Comparison of ENCODE assay signal across 25 cellular contexts in genomic region chr18:55629136-55629535, GRCh38. TPM values are rescaled to one million over a fixed set of nuclear protein-coding genes. Genes with fewer than 3 reads are reported as not detected.
DNase-seq lines count a peak whose midpoint lies in the region; ATAC-seq, FAIRE-seq and TF ChIP-seq lines count a peak whose summit lies in the region.
"Had no signal": no experiment of that assay in that cellular context is flagged by ENCODE, and none has a peak within 500 bp of the region (broad histone marks: within the 10 kb centered on the region; RNA-seq: fewer than 3 reads in every experiment).

No MANE protein-coding gene starts in this region.

- DNase-seq in HTR-8/SVneo (ENCODE audit: insufficient read length, low spot score) (peak; percentile 9), SK-N-SH (no peak), K562 (ENCODE audit: extremely low read depth in 1 of 4, low spot score in 3 of 4) (no peak), NCI-H2171 treated with DMSO at 0.1 percent for 48 hours (lab: John Stamatoyannopoulos, UW) (no peak), NCI-H187 (lab: John Stamatoyannopoulos, UW) (no peak)
- DNase-seq in CD8-positive, alpha-beta T cell, result no peak
- DNase-seq: AML-193; CD4-positive, alpha-beta T cell; CD8-positive, alpha-beta memory T cell; COR-L47; DMS 273 treated with DMSO at 0.1 percent for 48 hours; DMS153; DMS53; DMS79; DND-41; EL; GDM1 had no signal

- in situ Hi-C loops in K562 (cut with MboI), result no loop called here

- TF ChIP-seq CTCF in SK-N-SH (IDR thresholded peaks at IDR 0.05), result no peak
- no peak for TF ChIP-seq CTCF in K562 (IDR thresholded peaks at IDR 0.05 in 2 of 3, conservative IDR thresholded peaks at IDR 0.05 in 1 of 3; ENCODE audit: insufficient read depth in 2 of 3, low read depth in 1 of 3, low read length in 3 of 3)
- no peak for TF ChIP-seq CTCF in CD8-positive, alpha-beta T cell (IDR thresholded peaks at IDR 0.05)

- no peak overlapping the region; a peak in 1 of 4 replicates for H3K27ac ChIP-seq in SK-N-SH (ENCODE audit: low read depth in 2 of 2, low read length in 1 of 2)
- no peak overlapping the region for H3K27ac ChIP-seq in K562 (ENCODE audit: extremely low read depth, low read depth, low read length)
- H3K27ac ChIP-seq in CD8-positive, alpha-beta T cell (ENCODE audit: low read depth, low read length), result no peak overlapping the region
- H3K27ac ChIP-seq: 22Rv1; A549; BLaER1 treated with 17β-estradiol and CSF1 and Interleukin-3, amounts not matched to agents 10 nM and 100 nM; C4-2B had no signal

- no peaks in the 10 kb centered on the region for H3K9me2 ChIP-seq in SK-N-SH

- H3K4me2 ChIP-seq in SK-N-SH (no peak overlapping the region), K562 (ENCODE audit: insufficient read depth, low read length) (no peak overlapping the region)
- H3K4me2 ChIP-seq: A549; BLaER1 treated with 17β-estradiol and CSF1 and Interleukin-3, amounts not matched to agents 10 nM and 100 nM had no signal

- no peaks in the 10 kb centered on the region for H3K4me1 Mint-ChIP-seq in CD8-positive, alpha-beta T cell (ENCODE audit: low read depth)
- H3K4me1 Mint-ChIP-seq: B cell; CD8-positive, alpha-beta memory T cell had no signal

- TF ChIP-seq EP300 in SK-N-SH (IDR thresholded peaks at IDR 0.05; ENCODE audit: borderline replicate concordance in 1 of 2, low read depth in 1 of 2, low read length in 1 of 2), result peak in 1 of 2 experiments; percentile 46; a peak in 2 of 4 replicates
- TF ChIP-seq EP300 in K562 (IDR thresholded peaks at IDR 0.05; ENCODE audit: low read length), result no peak

- H3K36me3 ChIP-seq in SK-N-SH (replicated peaks in 1 of 2; ENCODE audit: control insufficient read depth in 1 of 2, insufficient read depth in 2 of 2, low read length in 1 of 2), result no peaks in the 10 kb centered on the region
- H3K36me3 ChIP-seq in K562 (ENCODE audit: control insufficient read depth, insufficient read depth, low read length), result no peaks in the 10 kb centered on the region
- H3K36me3 ChIP-seq in CD8-positive, alpha-beta T cell (ENCODE audit: insufficient read depth, low read length), result no peaks in the 10 kb centered on the region
- H3K36me3 ChIP-seq: BLaER1 treated with 17β-estradiol and CSF1 and Interleukin-3, amounts not matched to agents 10 nM and 100 nM had no signal

- no peaks in the 10 kb centered on the region for H3K36me3 Mint-ChIP-seq in CD8-positive, alpha-beta T cell
- H3K36me3 Mint-ChIP-seq: CD8-positive, alpha-beta memory T cell had no signal

- no peak for TF ChIP-seq POLR2A in K562 (conservative IDR thresholded peaks at IDR 0.05)

- H3K27me3 ChIP-seq in SK-N-SH (ENCODE audit: insufficient read depth) (no peaks in the 10 kb centered on the region), K562 (ENCODE audit: control insufficient read depth in 2 of 2, insufficient read depth in 2 of 2, low read length in 2 of 2) (no peaks in the 10 kb centered on the region)
- H3K27me3 ChIP-seq in CD8-positive, alpha-beta T cell (ENCODE audit: insufficient read depth, low read length), result no peaks in the 10 kb centered on the region
- H3K27me3 ChIP-seq: BLaER1 treated with 17β-estradiol and CSF1 and Interleukin-3, amounts not matched to agents 10 nM and 100 nM had no signal

- no peak overlapping the region for H3K27ac Mint-ChIP-seq in CD8-positive, alpha-beta T cell
- H3K27ac Mint-ChIP-seq: B cell; CD4-positive, alpha-beta T cell; CD8-positive, alpha-beta memory T cell had no signal

- H2AFZ ChIP-seq in SK-N-SH (ENCODE audit: low read depth), result 0 out of 2 replicates have a peak overlapping the region, but pooled peaks have one; percentile 18
- peak overlapping the region; percentile 37 for H2AFZ ChIP-seq in K562 (ENCODE audit: low read depth, low read length)

- no peaks in the 10 kb centered on the region for H4K20me1 ChIP-seq in SK-N-SH (ENCODE audit: insufficient read depth)
- H4K20me1 ChIP-seq in K562 (replicated peaks; ENCODE audit: control insufficient read depth, insufficient read depth, low read length), result no peaks in the 10 kb centered on the region
- H4K20me1 ChIP-seq: BLaER1 treated with 17β-estradiol and CSF1 and Interleukin-3, amounts not matched to agents 10 nM and 100 nM had no signal

- WGBS in SK-N-SH (ENCODE audit: low lambda C conversion rate), result 35% methylated on average over 1 of the region's 1 CpG
- 69% methylated on average over 1 of the region's 1 CpG for WGBS in K562 (ENCODE audit: insufficient coverage, low coverage, missing lambda C conversion rate)

- FAIRE-seq in HTR-8/SVneo (lab: Jason Lieb, UNC), result no peak
- FAIRE-seq in K562 (lab: Jason Lieb, UNC), result no peak
- FAIRE-seq: A549, GM12878, GM12892, GM18507 had no signal

- no peaks in the 10 kb centered on the region for H3K9me1 ChIP-seq in K562 (ENCODE audit: control insufficient read depth, insufficient read depth, low read length)

- no peaks in the 10 kb centered on the region for H3K9me3 Mint-ChIP-seq in CD8-positive, alpha-beta T cell

- H3K9me3 ChIP-seq in SK-N-SH (no peaks in the 10 kb centered on the region), K562 (replicated peaks; ENCODE audit: control insufficient read depth, insufficient read depth, low read depth, low read length) (no peaks in the 10 kb centered on the region)
- H3K9me3 ChIP-seq in CD8-positive, alpha-beta T cell (ENCODE audit: low read length), result no peaks in the 10 kb centered on the region
- H3K9me3 ChIP-seq: A549 had no signal

- no peak overlapping the region for H3K9ac ChIP-seq in SK-N-SH
- H3K9ac ChIP-seq in K562 (ENCODE audit: insufficient read depth in 1 of 2, low read depth in 2 of 2, low read length in 2 of 2), result no peak overlapping the region
- H3K9ac ChIP-seq: BLaER1 treated with 17β-estradiol and CSF1 and Interleukin-3, amounts not matched to agents 10 nM and 100 nM had no signal

- CTCF ChIA-PET in SK-N-SH (lab: Yijun Ruan, JAX) (no interaction called here), K562 (lab: Yijun Ruan, JAX; ENCODE audit: low intra/inter-chr PET ratio) (no interaction called here)
- CTCF ChIA-PET in CD8-positive, alpha-beta T cell (lab: Charles Lee), result no interaction called here

- no peak for ATAC-seq in K562
- ATAC-seq in CD8-positive, alpha-beta T cell, result no peak
- ATAC-seq: A549, GM12878 had no signal

- H3K4me1 ChIP-seq in SK-N-SH (ENCODE audit: control insufficient read depth in 1 of 2, insufficient read depth in 2 of 2, low read depth in 1 of 2, low read length in 1 of 2) (no peaks in the 10 kb centered on the region), K562 (replicated peaks in 1 of 2; ENCODE audit: control insufficient read depth in 2 of 2, insufficient read depth in 2 of 2, low read length in 2 of 2) (no peaks in the 10 kb centered on the region)
- H3K4me1 ChIP-seq in CD8-positive, alpha-beta T cell (ENCODE audit: insufficient read depth, low read length), result no peaks in the 10 kb centered on the region
- H3K4me1 ChIP-seq: A549 had no signal

- POLR2A ChIA-PET in SK-N-SH (lab: Yijun Ruan, JAX), result no interaction called here
- POLR2A ChIA-PET in K562 (lab: Yijun Ruan, JAX), result interaction anchor here (0.5 kb wide), 1 partner anchor 30 kb away, joined by 3 read pairs; no protein-coding TSS in a partner anchor
- POLR2A ChIA-PET in CD8-positive, alpha-beta T cell (lab: Charles Lee), result no interaction called here

- TF ChIP-seq RAD21 in SK-N-SH (IDR thresholded peaks at IDR 0.05; ENCODE audit: low read length), result no peak
- TF ChIP-seq RAD21 in K562 (CRISPR knock-in tag; conservative IDR thresholded peaks at IDR 0.05 in 1 of 2, IDR thresholded peaks at IDR 0.05 in 1 of 2), result no peak

- no TSS peak for BruUV-seq in K562 (replicated peaks; lab: Mats Ljungman, UMichigan)

- no peaks in the 10 kb centered on the region for H3F3A ChIP-seq in SK-N-SH (replicated peaks; ENCODE audit: insufficient read depth)

- no peaks in the 10 kb centered on the region for H3K27me3 Mint-ChIP-seq in CD8-positive, alpha-beta T cell (ENCODE audit: low read depth)
- H3K27me3 Mint-ChIP-seq: B cell; CD4-positive, alpha-beta T cell; CD8-positive, alpha-beta memory T cell had no signal

- no peak overlapping the region for H3K4me3 ChIP-seq in SK-N-SH (ENCODE audit: low read depth in 2 of 2, low read length in 1 of 2)
- no peak overlapping the region for H3K4me3 ChIP-seq in K562
- H3K4me3 ChIP-seq in CD8-positive, alpha-beta T cell (ENCODE audit: low read depth, low read length), result no peak overlapping the region
- H3K4me3 ChIP-seq: A549; BLaER1 treated with 17β-estradiol and CSF1 and Interleukin-3, amounts not matched to agents 10 nM and 100 nM; GM12878 had no signal

- intact Hi-C loops in K562 (cut with micrococcal nuclease), result no loop called here
- intact Hi-C loops in CD8-positive, alpha-beta T cell (cut with DNase I, micrococcal nuclease), result no loop called here

- H3K79me2 ChIP-seq in SK-N-SH (ENCODE audit: insufficient read depth) (no peaks in the 10 kb centered on the region), K562 (ENCODE audit: control insufficient read depth, insufficient read depth, low read length) (no peaks in the 10 kb centered on the region)

- H3K4me3 Mint-ChIP-seq in CD8-positive, alpha-beta T cell, result no peak overlapping the region
- H3K4me3 Mint-ChIP-seq: B cell; CD4-positive, alpha-beta T cell; CD8-positive, alpha-beta memory T cell had no signal

TF ChIP-seq in K562, 482 proteins besides CTCF, POLR2A, EP300 and RAD21 (continues in another document):
- no peak for TF ChIP-seq SIN3B (IDR thresholded peaks at IDR 0.05; ENCODE audit: low read depth)

RNA-seq across cellular contexts. Expression of gene TCF4, which starts 41.1 kb away (rescaled TPM):
- 39.1 and 45.8 TPM in 2 replicates for polyA plus RNA-seq in SK-N-SH (2012; rRNA removed)
- polyA plus RNA-seq in SK-N-SH (2012; cell fraction: cytosol; rRNA removed), result 30.3 and 43.7 TPM in 2 replicates
- polyA plus RNA-seq in SK-N-SH (2012; cell fraction: nucleus; rRNA removed), result 43.4 and 51.6 TPM in 2 replicates
- 45.5 and 85.0 TPM in 2 replicates for total RNA-seq in K562 (2011; cell fraction: chromatin; rRNA removed; ENCODE audit: low replicate concordance)
- 14.8 and 17.6 TPM in 2 replicates for total RNA-seq in K562 (2011; cell fraction: nucleolus; rRNA removed)
- 40.0 and 62.5 TPM in 2 replicates for total RNA-seq in K562 (2011; cell fraction: nucleoplasm; rRNA removed)
- 10.7 and 14.3 TPM in 2 replicates for total RNA-seq in K562 (2014; rRNA removed)
- 19.4 and 21.8 TPM in 2 replicates for total RNA-seq in K562 (2014; rRNA removed; fragmentation: Illumina TruSeq; extraction: Trizol)
- 17.8 and 18.2 TPM in 2 replicates for total RNA-seq in K562 (2015; rRNA removed; fragmentation: Illumina TruSeq; extraction: Trizol)
- 22.9 and 24.7 TPM in 2 replicates for total RNA-seq in K562 (2021)
- 19.2 and 19.4 TPM in 2 replicates for polyA plus RNA-seq in K562 (2011; rRNA removed)
- polyA plus RNA-seq in K562 (2011; cell fraction: cytosol; rRNA removed), result 12.0 and 16.7 TPM in 2 replicates
- 25.4 and 32.0 TPM in 2 replicates for polyA plus RNA-seq in K562 (2011; cell fraction: nucleus; rRNA removed)
- polyA plus RNA-seq in K562 (2012), result 10.3 and 11.8 TPM in 2 replicates
- polyA plus RNA-seq in K562 (2014; fragmentation: Illumina TruSeq; extraction: Trizol), result 10.8 and 15.2 TPM in 2 replicates
- 10 to 100 TPM in 1 of 2 experiments, 1 to 10 TPM in 1; 4.8 to 10.0 TPM for polyA plus RNA-seq in K562 (2014; fragmentation: Nextera tagmentation; extraction: Ambion mirVana)
- 8.4 and 8.6 TPM in 2 replicates for polyA plus RNA-seq in K562 (2014; rRNA removed)
- polyA minus RNA-seq in K562 (2011; rRNA and poly(A)+ RNA removed), result 53.3 and 60.8 TPM in 2 replicates
- 13.0 and 18.2 TPM in 2 replicates for polyA minus RNA-seq in K562 (2011; cell fraction: cytosol; rRNA and poly(A)+ RNA removed)
- polyA minus RNA-seq in K562 (2011; cell fraction: nucleus; rRNA and poly(A)+ RNA removed), result 39.3 and 82.2 TPM in 2 replicates
- 1 to 10 TPM; 2.4 TPM for total RNA-seq in CD8-positive, alpha-beta T cell
